In the genomic region with DNA sequence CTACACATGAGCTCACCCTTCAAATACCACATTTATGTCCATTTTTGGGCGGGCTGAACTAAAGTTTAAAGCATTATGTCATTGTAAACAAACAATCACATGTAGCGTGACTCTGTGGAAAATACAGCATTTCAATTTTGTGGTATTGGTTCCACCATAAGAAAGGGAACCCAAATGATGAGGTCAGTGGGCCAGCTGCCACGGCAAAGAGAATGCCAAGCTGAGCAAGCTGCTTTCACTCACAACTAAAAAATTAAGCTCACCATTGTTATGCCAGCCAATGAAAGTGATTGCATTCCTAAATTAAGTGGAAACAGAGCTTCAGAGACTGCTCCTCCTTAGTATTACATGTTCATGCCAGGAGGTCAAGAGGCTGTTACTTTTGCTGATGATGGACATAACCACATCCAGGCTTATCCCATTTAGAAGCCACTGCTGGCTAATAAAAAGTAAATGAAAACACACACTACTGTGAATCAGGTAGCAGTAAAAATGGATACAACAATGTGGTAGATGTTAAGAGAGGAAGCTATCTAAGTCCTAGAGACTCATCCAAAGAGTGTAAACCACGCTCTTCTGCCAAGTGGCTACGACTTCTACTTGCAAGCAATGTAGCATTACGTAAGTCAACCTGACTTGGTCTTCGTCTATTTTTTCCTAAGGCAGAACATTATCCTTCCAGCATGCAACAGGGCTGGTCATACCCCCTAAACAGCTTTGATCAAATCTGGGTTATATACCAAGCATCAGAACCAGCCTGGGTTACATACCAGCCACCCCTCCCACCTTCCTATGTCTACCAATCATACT, we compare ENCODE assay signal across 1 cellular context.
TF ChIP-seq lines count a peak whose summit lies in the region.

No MANE protein-coding gene starts in this region.

TF ChIP-seq in HEK293, 187 proteins besides CTCF, POLR2A, EP300 and RAD21 (continued from another document):
- no peak for TF ChIP-seq ZNF560 (tag by site-specific recombination; IDR thresholded peaks at IDR 0.05; ENCODE audit: borderline replicate concordance)
- TF ChIP-seq ZNF248 (tag by site-specific recombination; IDR thresholded peaks at IDR 0.05): no peak
- peak; percentile 82 for TF ChIP-seq GLI2 (tag by site-specific recombination; IDR thresholded peaks at IDR 0.05; ENCODE audit: borderline replicate concordance, low read depth)
- TF ChIP-seq ZNF544 (tag by site-specific recombination; IDR thresholded peaks at IDR 0.05): no peak
- TF ChIP-seq, protein P1, sequence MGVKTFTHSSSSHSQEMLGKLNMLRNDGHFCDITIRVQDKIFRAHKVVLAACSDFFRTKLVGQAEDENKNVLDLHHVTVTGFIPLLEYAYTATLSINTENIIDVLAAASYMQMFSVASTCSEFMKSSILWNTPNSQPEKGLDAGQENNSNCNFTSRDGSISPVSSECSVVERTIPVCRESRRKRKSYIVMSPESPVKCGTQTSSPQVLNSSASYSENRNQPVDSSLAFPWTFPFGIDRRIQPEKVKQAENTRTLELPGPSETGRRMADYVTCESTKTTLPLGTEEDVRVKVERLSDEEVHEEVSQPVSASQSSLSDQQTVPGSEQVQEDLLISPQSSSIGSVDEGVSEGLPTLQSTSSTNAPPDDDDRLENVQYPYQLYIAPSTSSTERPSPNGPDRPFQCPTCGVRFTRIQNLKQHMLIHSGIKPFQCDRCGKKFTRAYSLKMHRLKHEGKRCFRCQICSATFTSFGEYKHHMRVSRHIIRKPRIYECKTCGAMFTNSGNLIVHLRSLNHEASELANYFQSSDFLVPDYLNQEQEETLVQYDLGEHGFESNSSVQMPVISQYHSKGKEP (tag by site-specific recombination; IDR thresholded peaks at IDR 0.05): 0 out of 2 replicates have a peak, but pooled peaks have one; percentile 33
- no peak for TF ChIP-seq YY1 (tag by site-specific recombination; IDR thresholded peaks at IDR 0.05)
- TF ChIP-seq ZSCAN16 (tag by site-specific recombination; IDR thresholded peaks at IDR 0.05): no peak; the same call in 1 of the 2 replicates
- TF ChIP-seq ZNF510 (tag by site-specific recombination; IDR thresholded peaks at IDR 0.05; ENCODE audit: insufficient replicate concordance): no peak
- TF ChIP-seq, protein P2, sequence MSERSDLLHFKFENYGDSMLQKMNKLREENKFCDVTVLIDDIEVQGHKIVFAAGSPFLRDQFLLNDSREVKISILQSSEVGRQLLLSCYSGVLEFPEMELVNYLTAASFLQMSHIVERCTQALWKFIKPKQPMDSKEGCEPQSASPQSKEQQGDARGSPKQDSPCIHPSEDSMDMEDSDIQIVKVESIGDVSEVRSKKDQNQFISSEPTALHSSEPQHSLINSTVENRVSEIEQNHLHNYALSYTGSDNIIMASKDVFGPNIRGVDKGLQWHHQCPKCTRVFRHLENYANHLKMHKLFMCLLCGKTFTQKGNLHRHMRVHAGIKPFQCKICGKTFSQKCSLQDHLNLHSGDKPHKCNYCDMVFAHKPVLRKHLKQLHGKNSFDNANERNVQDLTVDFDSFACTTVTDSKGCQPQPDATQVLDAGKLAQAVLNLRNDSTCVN (tag by site-specific recombination; optimal IDR thresholded peaks at IDR 0.05): no peak
- no peak for TF ChIP-seq ZNF548 (tag by site-specific recombination; IDR thresholded peaks at IDR 0.05)
- TF ChIP-seq, protein P3, sequence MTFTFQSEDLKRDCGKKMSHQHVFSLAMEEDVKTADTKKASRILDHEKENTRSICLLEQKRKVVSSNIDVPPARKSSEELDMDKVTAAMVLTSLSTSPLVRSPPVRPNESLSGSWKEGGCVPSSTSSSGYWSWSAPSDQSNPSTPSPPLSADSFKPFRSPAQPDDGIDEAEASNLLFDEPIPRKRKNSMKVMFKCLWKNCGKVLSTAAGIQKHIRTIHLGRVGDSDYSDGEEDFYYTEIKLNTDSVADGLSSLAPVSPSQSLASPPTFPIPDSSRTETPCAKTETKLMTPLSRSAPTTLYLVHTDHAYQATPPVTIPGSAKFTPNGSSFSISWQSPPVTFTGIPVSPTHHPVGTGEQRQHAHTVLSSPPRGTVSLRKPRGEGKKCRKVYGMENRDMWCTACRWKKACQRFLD (tag by site-specific recombination; IDR thresholded peaks at IDR 0.05): no peak
- TF ChIP-seq ZNF433 (tag by site-specific recombination; IDR thresholded peaks at IDR 0.05; ENCODE audit: low read depth): no peak
- TF ChIP-seq, protein P4, sequence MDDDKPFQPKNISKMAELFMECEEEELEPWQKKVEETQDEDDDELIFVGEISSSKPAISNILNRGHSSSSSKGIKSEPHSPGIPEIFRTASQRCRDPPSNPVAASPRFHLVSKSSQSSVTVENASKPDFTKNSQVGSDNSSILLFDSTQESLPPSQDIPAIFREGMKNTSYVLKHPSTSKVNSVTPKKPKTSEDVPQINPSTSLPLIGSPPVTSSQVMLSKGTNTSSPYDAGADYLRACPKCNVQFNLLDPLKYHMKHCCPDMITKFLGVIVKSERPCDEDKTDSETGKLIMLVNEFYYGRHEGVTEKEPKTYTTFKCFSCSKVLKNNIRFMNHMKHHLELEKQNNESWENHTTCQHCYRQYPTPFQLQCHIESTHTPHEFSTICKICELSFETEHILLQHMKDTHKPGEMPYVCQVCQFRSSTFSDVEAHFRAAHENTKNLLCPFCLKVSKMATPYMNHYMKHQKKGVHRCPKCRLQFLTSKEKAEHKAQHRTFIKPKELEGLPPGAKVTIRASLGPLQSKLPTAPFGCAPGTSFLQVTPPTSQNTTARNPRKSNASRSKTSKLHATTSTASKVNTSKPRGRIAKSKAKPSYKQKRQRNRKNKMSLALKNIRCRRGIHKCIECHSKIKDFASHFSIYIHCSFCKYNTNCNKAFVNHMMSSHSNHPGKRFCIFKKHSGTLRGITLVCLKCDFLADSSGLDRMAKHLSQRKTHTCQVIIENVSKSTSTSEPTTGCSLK (tag by site-specific recombination; IDR thresholded peaks at IDR 0.05): no peak
- no peak for TF ChIP-seq HOXC10 (CRISPR knock-in tag; IDR thresholded peaks at IDR 0.05)
